In the genomic region with DNA sequence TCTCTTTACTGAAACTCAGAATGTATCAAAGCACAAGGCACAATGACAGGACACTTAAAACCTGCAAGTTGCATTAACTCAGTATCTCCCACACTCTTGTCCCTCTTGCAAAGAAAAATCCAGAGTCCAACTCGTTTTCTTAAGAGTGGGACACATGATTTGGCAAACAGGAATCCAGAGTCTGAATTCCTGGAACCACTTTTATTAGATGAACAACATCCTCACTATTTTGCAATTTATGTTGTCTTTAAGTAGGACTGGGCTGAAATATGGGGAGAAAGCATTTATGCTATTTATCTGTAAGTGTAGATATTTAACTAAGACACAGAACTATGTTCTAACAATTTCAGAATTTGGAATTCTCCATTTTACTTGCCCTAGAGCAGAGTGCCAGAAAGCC, we compare ENCODE assay signal across 10 cellular contexts.
"Had no signal": no experiment of that assay in that cellular context is flagged by ENCODE, and none has a peak within 500 bp of the region (broad histone marks: within the 10 kb centered on the region; RNA-seq: fewer than 3 reads in every experiment).

No MANE protein-coding gene starts in this region.

- DNase-seq: activated naive CD4-positive, alpha-beta T cell treated with Interleukin-2 at 50 U/mL for 16 hours; body of pancreas; central memory CD4-positive, alpha-beta T cell; effector memory CD8-positive, alpha-beta T cell; erythroblast; hippocampal formation; posterior cingulate gyrus; stimulated activated naive CD4-positive, alpha-beta T cell treated with Interleukin-2 at 50 U/mL for 16 hours; T-helper 9 cell had no signal

- H3K4me3 Mint-ChIP-seq: effector memory CD8-positive, alpha-beta T cell had no signal

- H3K36me3 ChIP-seq: thoracic aorta had no signal

- H3K27me3 ChIP-seq: body of pancreas had no signal

- H3K9me3 Mint-ChIP-seq: effector memory CD8-positive, alpha-beta T cell had no signal

- H3K4me3 ChIP-seq: body of pancreas, thoracic aorta had no signal

- ATAC-seq: body of pancreas; effector memory CD8-positive, alpha-beta T cell had no signal

- H3K9me3 ChIP-seq: body of pancreas, thoracic aorta had no signal

- H3K27ac Mint-ChIP-seq: effector memory CD8-positive, alpha-beta T cell had no signal
